13 cellular contexts compared by ENCODE assay signal in genomic region chr9:90830977-90831376, GRCh38. TPM values are rescaled to one million over a fixed set of nuclear protein-coding genes. Genes with fewer than 3 reads are reported as not detected.
DNase-seq lines count a peak whose midpoint lies in the region; ATAC-seq and TF ChIP-seq lines count a peak whose summit lies in the region.
"Had no signal": no experiment of that assay in that cellular context is flagged by ENCODE, and none has a peak within 500 bp of the region (broad histone marks: within the 10 kb centered on the region; RNA-seq: fewer than 3 reads in every experiment).

No MANE protein-coding gene starts in this region.

- H3K36me3 ChIP-seq in stomach = no peaks in the 10 kb centered on the region
- H3K36me3 ChIP-seq in colonic mucosa = no peaks in the 10 kb centered on the region
- H3K36me3 ChIP-seq: adrenal gland had no signal

- H3K27ac ChIP-seq in stomach (no peak overlapping the region), colonic mucosa (no peak overlapping the region)
- H3K27ac ChIP-seq: adrenal gland, HL-60 had no signal

- H3K27me3 ChIP-seq in stomach (no peaks in the 10 kb centered on the region), colonic mucosa (no peaks in the 10 kb centered on the region)
- H3K27me3 ChIP-seq: adrenal gland had no signal

- peaks cover 0 to 25% (median 6%) of the 10 kb centered on the region in 4 donors for H3K4me1 ChIP-seq in stomach
- H3K4me1 ChIP-seq in colonic mucosa = no peaks in the 10 kb centered on the region
- H3K4me1 ChIP-seq: adrenal gland had no signal

- peak; percentile 50 for ATAC-seq in GM19438 (IDR thresholded peaks at IDR 0.05; ENCODE audit: low read depth, unreplicated experiment)
- peak; percentile 57 for ATAC-seq in HG03097 (IDR thresholded peaks at IDR 0.05; ENCODE audit: low FRiP score, unreplicated experiment)

- no peak overlapping the region for H3K9ac ChIP-seq in colonic mucosa (ENCODE audit: low read depth in 2 of 2, low read length in 2 of 2)

- DNase-seq in DMS79 (lab: John Stamatoyannopoulos, UW) (peak; percentile 69), NCI-H2171 (lab: John Stamatoyannopoulos, UW) (peak; percentile 79), SK-N-DZ (ENCODE audit: low spot score) (no peak), NCI-H1694 treated with DMSO at 0.1 percent for 48 hours (lab: John Stamatoyannopoulos, UW) (no peak), stomach (no peak), colonic mucosa (no peak)
- DNase-seq: activated CD4-positive, alpha-beta T cell treated with anti-CD3 and anti-CD28 coated beads for 1 hour; adrenal gland; kidney glomerular epithelial cell; OCI-M1 had no signal

- H3K9me3 ChIP-seq in stomach (peaks cover 0 to 4% (median 0%) of the 10 kb centered on the region in 4 donors), colonic mucosa (no peaks in the 10 kb centered on the region)
- H3K9me3 ChIP-seq: adrenal gland had no signal

- TF ChIP-seq CTCF in stomach (IDR thresholded peaks at IDR 0.05) (no peak), colonic mucosa (IDR thresholded peaks at IDR 0.05) (no peak)

- 64 to 83% (median 71%) methylated on average over 3 of the region's 3 CpGs for WGBS in stomach, 5 donors

- intact Hi-C loops in stomach (cut with DNase I; ENCODE audit: low total_unique reads) = no loop called here
- intact Hi-C loops in colonic mucosa (cut with DNase I) = no loop called here

- H3K4me3 ChIP-seq in stomach = no peak overlapping the region
- no peak overlapping the region for H3K4me3 ChIP-seq in colonic mucosa
- H3K4me3 ChIP-seq: adrenal gland had no signal

- TF ChIP-seq POLR2A in stomach (IDR thresholded peaks at IDR 0.05) = no peak

- no peak for TF ChIP-seq EP300 in stomach (IDR thresholded peaks at IDR 0.05)

RNA-seq across cellular contexts. Expression of gene SYK, which starts 29.4 kb away (rescaled TPM):
- 0.01 TPM in 1 of 2 replicates, not detected in the other for polyA plus RNA-seq in SK-N-DZ (2014; cell fraction: cytosol; rRNA removed)
- not detected in 2 replicates for polyA plus RNA-seq in SK-N-DZ (2014; cell fraction: nucleus; rRNA removed)
- total RNA-seq in stomach = 10 to 100 TPM in 4 of 5 donors, 1 to 10 TPM in 1; 2.2 to 34.4 (median 24.2) TPM
- 10 to 100 TPM in 2 of 3 donors, 1 to 10 TPM in 1; 7.2 to 16.8 (median 14.0) TPM for polyA plus RNA-seq in stomach
- total RNA-seq in colonic mucosa = 10 to 100 TPM; 58.1 to 92.6 TPM

Comparison
In these comparisons a context has a peak if more than half of its experiments do, and no peak if none do; other contexts are left out.
1. DNase-seq: peak in DMS79 (single experiment) and NCI-H2171 (single experiment); none in SK-N-DZ (single experiment), NCI-H1694 treated with DMSO at 0.1 percent for 48 hours (single experiment), stomach (single experiment) and colonic mucosa (single experiment).